14 cellular contexts compared by ENCODE assay signal in the genomic region with DNA sequence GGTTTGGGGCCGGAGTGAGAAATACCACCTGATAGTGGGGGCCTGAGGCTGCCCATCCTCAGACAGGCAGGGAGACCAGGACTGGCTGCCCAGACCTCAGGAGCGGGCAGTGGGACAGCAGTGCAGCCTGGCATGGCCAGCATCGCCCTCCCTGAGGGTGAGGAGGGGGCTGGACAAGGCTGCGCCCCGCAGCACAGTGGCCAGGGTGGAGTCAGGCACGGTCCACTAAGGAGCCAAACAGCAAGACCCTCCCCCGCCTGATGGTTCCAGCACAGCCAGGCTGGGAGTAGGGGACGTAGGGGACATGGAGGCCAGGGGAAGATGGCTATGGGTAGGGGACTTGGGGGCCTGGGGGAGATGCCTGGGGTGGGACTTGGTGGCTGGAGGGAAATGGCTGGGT. TPM values are rescaled to one million over a fixed set of nuclear protein-coding genes. Genes with fewer than 3 reads are reported as not detected.
DNase-seq lines count a peak whose midpoint lies in the region; ATAC-seq lines count a peak whose summit lies in the region.
"Had no signal": no experiment of that assay in that cellular context is flagged by ENCODE, and none has a peak within 500 bp of the region (broad histone marks: within the 10 kb centered on the region; RNA-seq: fewer than 3 reads in every experiment).

No MANE protein-coding gene starts in this region.

- peak overlapping the region; percentile 54 for H3K4me3 Mint-ChIP-seq in stimulated activated naive CD8-positive, alpha-beta T cell treated with anti-CD3 and anti-CD28 coated beads, Interleukin-15, Interleukin-2, amounts not matched to agents 100 ng/mL and 50 ng/mL, for 24 hours
- peak overlapping the region; percentile 67 for H3K4me3 Mint-ChIP-seq in activated naive CD8-positive, alpha-beta T cell
- peak overlapping the region in 5 of 8 donors; percentile 22 to 74 (median 51) for H3K4me3 Mint-ChIP-seq in naive B cell

- peak overlapping the region; percentile 61 for H3K27ac Mint-ChIP-seq in stimulated activated naive CD8-positive, alpha-beta T cell treated with anti-CD3 and anti-CD28 coated beads, Interleukin-15, Interleukin-2, amounts not matched to agents 100 ng/mL and 50 ng/mL, for 24 hours
- no peak overlapping the region for H3K27ac Mint-ChIP-seq in activated naive CD8-positive, alpha-beta T cell
- peak overlapping the region in 2 of 6 donors; percentile 71 to 81 for H3K27ac Mint-ChIP-seq in naive B cell

- ATAC-seq in stimulated activated naive CD8-positive, alpha-beta T cell treated with anti-CD3 and anti-CD28 coated beads, Interleukin-15, Interleukin-2, amounts not matched to agents 100 U/mL and 50 U/mL, for 24 hours: no peak
- no peak for ATAC-seq in naive B cell (ENCODE audit: low read depth in 2 of 2)
- ATAC-seq in GM21723 (IDR thresholded peaks at IDR 0.05; ENCODE audit: unreplicated experiment): no peak
- ATAC-seq: lower lobe of right lung had no signal

- peaks cover 46% of the 10 kb centered on the region for H3K4me1 Mint-ChIP-seq in stimulated activated naive CD8-positive, alpha-beta T cell treated with anti-CD3 and anti-CD28 coated beads, Interleukin-15, Interleukin-2, amounts not matched to agents 100 ng/mL and 50 ng/mL, for 24 hours (ENCODE audit: low read depth)
- peaks cover 40% of the 10 kb centered on the region for H3K4me1 Mint-ChIP-seq in activated naive CD8-positive, alpha-beta T cell (ENCODE audit: low read depth)
- peaks cover 38 to 58% (median 38%) of the 10 kb centered on the region in 3 donors for H3K4me1 Mint-ChIP-seq in naive B cell

- peaks cover 24% of the 10 kb centered on the region for H3K36me3 Mint-ChIP-seq in stimulated activated naive CD8-positive, alpha-beta T cell treated with anti-CD3 and anti-CD28 coated beads, Interleukin-15, Interleukin-2, amounts not matched to agents 100 ng/mL and 50 ng/mL, for 24 hours (ENCODE audit: low read depth)
- H3K36me3 Mint-ChIP-seq in activated naive CD8-positive, alpha-beta T cell: peaks cover 5% of the 10 kb centered on the region
- H3K36me3 Mint-ChIP-seq in naive B cell: no peaks in the 10 kb centered on the region

- H3K9me3 Mint-ChIP-seq in stimulated activated naive CD8-positive, alpha-beta T cell treated with anti-CD3 and anti-CD28 coated beads, Interleukin-15, Interleukin-2, amounts not matched to agents 100 ng/mL and 50 ng/mL, for 24 hours: no peaks in the 10 kb centered on the region
- no peaks in the 10 kb centered on the region for H3K9me3 Mint-ChIP-seq in activated naive CD8-positive, alpha-beta T cell (ENCODE audit: low read depth)
- H3K9me3 Mint-ChIP-seq in naive B cell: no peaks in the 10 kb centered on the region

- H3K27me3 Mint-ChIP-seq in stimulated activated naive CD8-positive, alpha-beta T cell treated with anti-CD3 and anti-CD28 coated beads, Interleukin-15, Interleukin-2, amounts not matched to agents 100 ng/mL and 50 ng/mL, for 24 hours: no peaks in the 10 kb centered on the region
- no peaks in the 10 kb centered on the region for H3K27me3 Mint-ChIP-seq in activated naive CD8-positive, alpha-beta T cell
- H3K27me3 Mint-ChIP-seq in naive B cell: no peaks in the 10 kb centered on the region

- no peak for DNase-seq in stimulated activated naive CD8-positive, alpha-beta T cell treated with anti-CD3 and anti-CD28 coated beads, Interleukin-15, Interleukin-2, amounts not matched to agents 100 U/mL and 50 U/mL, for 24 hours
- DNase-seq in naive B cell (no peak), GDM1 (lab: John Stamatoyannopoulos, UW) (no peak), NCI-H128 (lab: John Stamatoyannopoulos, UW; ENCODE audit: unreplicated experiment) (no peak)
- DNase-seq in stimulated activated CD4-positive, alpha-beta T cell treated with anti-CD3 and anti-CD28 coated beads, Interleukin-4, amount 100 ng/mL, for 1 hour: no peak
- DNase-seq: amniotic stem cell; lower lobe of right lung; NCI-H1694; NCI-H526 treated with DMSO at 0.1 percent for 48 hours; stimulated activated CD4-positive, alpha-beta T cell treated with anti-CD3 and anti-CD28 coated beads, Interleukin-12 subunit alpha, Interleukin-12 subunit beta, amount 100 ng/mL, for 4 hours; transverse colon had no signal

RNA-seq across cellular contexts. Expression of a gene that starts 3.3 kb away (rescaled TPM):
- 1 to 10 TPM; 2.7 to 8.4 (median 3.9) TPM for polyA plus RNA-seq in naive B cell (ENCODE audit: low read depth in 6 of 6)

RNA-seq across cellular contexts. Expression of a gene that starts 13.3 kb away (rescaled TPM):
- polyA plus RNA-seq in naive B cell (ENCODE audit: low read depth in 6 of 6): not detected

RNA-seq across cellular contexts. Expression of a gene that starts 16.5 kb away (rescaled TPM):
- 1 to 10 TPM in 5 of 6 donors, not detected in 1; 1.5 to 4.1 (median 2.8) TPM for polyA plus RNA-seq in naive B cell (ENCODE audit: low read depth in 6 of 6)

RNA-seq across cellular contexts. Expression of a gene that starts 20.4 kb away (rescaled TPM):
- not detected for polyA plus RNA-seq in naive B cell (ENCODE audit: low read depth in 6 of 6)

RNA-seq across cellular contexts. Expression of a gene that starts 22.3 kb away (rescaled TPM):
- 10 to 100 TPM; 31.9 to 58.2 (median 37.6) TPM for polyA plus RNA-seq in naive B cell (ENCODE audit: low read depth in 6 of 6)
